ENCODE assay signal across 10 cellular contexts in the genomic region with DNA sequence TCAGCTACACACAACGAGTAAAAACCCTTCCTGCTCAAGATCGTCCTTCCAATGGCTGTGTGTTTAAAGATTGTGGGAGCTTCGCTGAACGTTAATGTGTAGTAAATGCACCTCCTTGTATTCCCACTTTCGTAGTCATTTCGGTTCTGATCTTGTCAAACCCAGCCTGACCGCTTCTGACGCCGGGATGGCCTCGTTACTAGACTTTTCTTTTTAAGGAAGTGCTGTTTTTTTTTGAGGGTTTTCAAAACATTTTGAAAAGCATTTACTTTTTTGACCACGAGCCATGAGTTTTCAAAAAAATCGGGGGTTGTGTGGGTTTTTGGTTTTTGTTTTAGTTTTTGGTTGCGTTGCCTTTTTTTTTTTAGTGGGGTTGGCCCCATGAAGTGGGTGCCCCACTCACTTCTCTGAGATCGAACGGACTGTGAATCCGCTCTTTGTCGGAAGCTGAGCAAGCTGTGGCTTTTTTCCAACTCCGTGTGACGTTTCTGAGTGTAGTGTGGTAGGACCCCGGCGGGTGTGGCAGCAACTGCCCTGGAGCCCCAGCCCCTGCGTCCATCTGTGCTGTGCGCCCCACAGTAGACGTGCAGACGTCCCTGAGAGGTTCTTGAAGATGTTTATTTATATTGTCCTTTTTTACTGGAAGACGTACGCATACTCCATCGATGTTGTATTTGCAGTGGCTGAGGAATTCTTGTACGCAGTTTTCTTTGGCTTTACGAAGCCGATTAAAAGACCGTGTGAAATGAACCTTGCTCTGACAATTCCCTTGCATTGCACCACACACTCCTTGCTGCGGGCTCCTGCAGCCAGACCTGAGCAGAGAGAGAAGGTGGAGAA. TPM values are rescaled to one million over a fixed set of nuclear protein-coding genes. Genes with fewer than 3 reads are reported as not detected.
DNase-seq lines count a peak whose midpoint lies in the region; ATAC-seq and TF ChIP-seq lines count a peak whose summit lies in the region.
"Had no signal": no experiment of that assay in that cellular context is flagged by ENCODE, and none has a peak within 500 bp of the region (broad histone marks: within the 10 kb centered on the region; RNA-seq: fewer than 3 reads in every experiment).

No MANE protein-coding gene starts in this region.

- peak overlapping the region; percentile 74 for H3K27ac Mint-ChIP-seq in activated T-cell treated with anti-CD3 and anti-CD28 coated beads, Interleukin-2, amount 50 U/mL, for 72 hours
- H3K27ac Mint-ChIP-seq in activated naive CD8-positive, alpha-beta T cell treated with anti-CD3 and anti-CD28 coated beads, Interleukin-2, amount 10 ng/mL, durations not matched to agents 7 days and 5 days: peak overlapping the region; percentile 48

- H3K27me3 ChIP-seq in right lobe of liver (no peaks in the 10 kb centered on the region), suprapubic skin (no peaks in the 10 kb centered on the region)

- H3K4me3 ChIP-seq in right lobe of liver (no peak overlapping the region), suprapubic skin (no peak overlapping the region)

- peaks cover 70% of the 10 kb centered on the region for H3K4me1 Mint-ChIP-seq in activated T-cell treated with anti-CD3 and anti-CD28 coated beads, Interleukin-2, amount 50 U/mL, for 72 hours (ENCODE audit: low read depth)
- H3K4me1 Mint-ChIP-seq in activated naive CD8-positive, alpha-beta T cell treated with anti-CD3 and anti-CD28 coated beads, Interleukin-2, amount 10 ng/mL, durations not matched to agents 7 days and 5 days: peaks cover 48% of the 10 kb centered on the region

- no peak for TF ChIP-seq EP300 in suprapubic skin (IDR thresholded peaks at IDR 0.05)

- H3K27ac ChIP-seq in right lobe of liver (peak overlapping the region in 2 of 3 donors; percentile 15 to 30), suprapubic skin (peak overlapping the region; percentile 100)

- WGBS in right lobe of liver (ENCODE audit: insufficient coverage, low coverage, low lambda C conversion rate, missing lambda C conversion rate): 53% methylated on average over 30 of the region's 33 CpGs
- WGBS in suprapubic skin: 76% methylated on average over 33 of the region's 33 CpGs

- POLR2A ChIA-PET in activated naive CD8-positive, alpha-beta T cell treated with anti-CD3 and anti-CD28 coated beads, Interleukin-2, amount 10 ng/mL, durations not matched to agents 7 days and 5 days (lab: Charles Lee): interaction anchor here (1.1 to 1.9 kb wide), 4 partner anchors 11 to 206 kb away, joined by 3 to 7 read pairs (median 4); a partner anchor contains a TSS

- H3K36me3 ChIP-seq in right lobe of liver: peaks cover 10 to 43% (median 27%) of the 10 kb centered on the region in 4 donors
- H3K36me3 ChIP-seq in suprapubic skin: peaks cover 40% of the 10 kb centered on the region

- H3K9me3 ChIP-seq in right lobe of liver (no peaks in the 10 kb centered on the region), suprapubic skin (no peaks in the 10 kb centered on the region)

- H3K36me3 Mint-ChIP-seq in activated T-cell treated with anti-CD3 and anti-CD28 coated beads, Interleukin-2, amount 50 U/mL, for 72 hours (ENCODE audit: insufficient read depth in 2 of 2): peaks cover 18 to 33% of the 10 kb centered on the region in 2 donors
- H3K36me3 Mint-ChIP-seq in activated naive CD8-positive, alpha-beta T cell treated with anti-CD3 and anti-CD28 coated beads, Interleukin-2, amount 10 ng/mL, durations not matched to agents 7 days and 5 days: peaks cover 38% of the 10 kb centered on the region

- peaks cover 0 to 65% (median 30%) of the 10 kb centered on the region in 4 donors for H3K4me1 ChIP-seq in right lobe of liver
- peaks cover 83% of the 10 kb centered on the region for H3K4me1 ChIP-seq in suprapubic skin

- ATAC-seq in activated T-cell treated with anti-CD3 and anti-CD28 coated beads, Interleukin-2, amount 50 U/mL, for 72 hours (replicated peaks in 1 of 2): no peak
- no peak for ATAC-seq in activated naive CD8-positive, alpha-beta T cell treated with anti-CD3 and anti-CD28 coated beads, Interleukin-2, amount 10 ng/mL, durations not matched to agents 7 days and 5 days (ENCODE audit: low read depth)
- no peak for ATAC-seq in right lobe of liver
- ATAC-seq in HG02973 (IDR thresholded peaks at IDR 0.05; ENCODE audit: unreplicated experiment): no peak

- intact Hi-C loops in right lobe of liver (cut with DNase I) (no loop called here), posterior cingulate gyrus (cut with DNase I) (loop anchor here (10.0 kb wide), 1 partner anchor 162 kb away; a partner anchor contains a TSS)

- peak overlapping the region; percentile 37 to 61 for H3K4me3 Mint-ChIP-seq in activated T-cell treated with anti-CD3 and anti-CD28 coated beads, Interleukin-2, amount 50 U/mL, for 72 hours
- peak overlapping the region; percentile 47 for H3K4me3 Mint-ChIP-seq in activated naive CD8-positive, alpha-beta T cell treated with anti-CD3 and anti-CD28 coated beads, Interleukin-2, amount 10 ng/mL, durations not matched to agents 7 days and 5 days

- TF ChIP-seq POLR2A in right lobe of liver (IDR thresholded peaks at IDR 0.05) (no peak), suprapubic skin (IDR thresholded peaks at IDR 0.05) (no peak)

- H3K9me3 Mint-ChIP-seq in activated T-cell treated with anti-CD3 and anti-CD28 coated beads, Interleukin-2, amount 50 U/mL, for 72 hours: no peaks in the 10 kb centered on the region
- H3K9me3 Mint-ChIP-seq in activated naive CD8-positive, alpha-beta T cell treated with anti-CD3 and anti-CD28 coated beads, Interleukin-2, amount 10 ng/mL, durations not matched to agents 7 days and 5 days: no peaks in the 10 kb centered on the region

- TF ChIP-seq CTCF in right lobe of liver (IDR thresholded peaks at IDR 0.05) (no peak), suprapubic skin (IDR thresholded peaks at IDR 0.05) (no peak)

- DNase-seq in activated T-cell treated with anti-CD3 and anti-CD28 coated beads, Interleukin-2, amount 50 U/mL, for 72 hours: no peak
- DNase-seq in activated T-cell treated with anti-CD3 and anti-CD28 coated beads, Interleukin-2, amount 50 U/mL, for 1 hour: no peak
- DNase-seq in activated naive CD8-positive, alpha-beta T cell treated with anti-CD3 and anti-CD28 coated beads, Interleukin-2, amount 10 ng/mL, durations not matched to agents 7 days and 5 days: no peak
- DNase-seq in right lobe of liver (no peak), suprapubic skin (ENCODE audit: low spot score in 2 of 2) (no peak), SKM-1 treated with dmso at 0.1 percent for 144 hours (lab: John Stamatoyannopoulos, UW; ENCODE audit: unreplicated experiment) (no peak), posterior cingulate gyrus (no peak)
- DNase-seq: foreskin melanocyte, NCI-H345 had no signal

- H3K27me3 Mint-ChIP-seq in activated T-cell treated with anti-CD3 and anti-CD28 coated beads, Interleukin-2, amount 50 U/mL, for 72 hours (ENCODE audit: low read depth): no peaks in the 10 kb centered on the region
- no peaks in the 10 kb centered on the region for H3K27me3 Mint-ChIP-seq in activated naive CD8-positive, alpha-beta T cell treated with anti-CD3 and anti-CD28 coated beads, Interleukin-2, amount 10 ng/mL, durations not matched to agents 7 days and 5 days

RNA-seq across cellular contexts. Expression of a gene that starts 2.7 kb away (rescaled TPM):
- 10 to 100 TPM; 59.8 to 69.1 TPM for total RNA-seq in activated T-cell treated with anti-CD3 and anti-CD28 coated beads, Interleukin-2, amount 50 U/mL, for 72 hours
- 10 to 100 TPM; 44.5 to 48.3 TPM for total RNA-seq in activated naive CD8-positive, alpha-beta T cell treated with anti-CD3 and anti-CD28 coated beads, Interleukin-2, amount 10 ng/mL, durations not matched to agents 7 days and 5 days
- total RNA-seq in right lobe of liver: 100 to 1,000 TPM in 1 of 6 experiments, 10 to 100 TPM in 5; 34.0 to 103 (median 43.8) TPM
- total RNA-seq in suprapubic skin: 10 to 100 TPM; 44.3 to 72.5 (median 58.2) TPM

RNA-seq across cellular contexts. Expression of a gene that starts 3.5 kb away (rescaled TPM):
- total RNA-seq in activated T-cell treated with anti-CD3 and anti-CD28 coated beads, Interleukin-2, amount 50 U/mL, for 72 hours: 100 to 1,000 TPM; 400 to 456 TPM
- total RNA-seq in activated naive CD8-positive, alpha-beta T cell treated with anti-CD3 and anti-CD28 coated beads, Interleukin-2, amount 10 ng/mL, durations not matched to agents 7 days and 5 days: 100 to 1,000 TPM; 327 to 342 TPM
- total RNA-seq in right lobe of liver (100 to 1,000 TPM in 2 of 6 experiments, 10 to 100 TPM in 4; 69.2 to 111 (median 89.5) TPM), suprapubic skin (100 to 1,000 TPM; 338 to 672 (median 451) TPM)

RNA-seq across cellular contexts. Expression of a gene that starts 13.0 kb away (rescaled TPM):
- total RNA-seq in activated T-cell treated with anti-CD3 and anti-CD28 coated beads, Interleukin-2, amount 50 U/mL, for 72 hours: not detected
- total RNA-seq in activated naive CD8-positive, alpha-beta T cell treated with anti-CD3 and anti-CD28 coated beads, Interleukin-2, amount 10 ng/mL, durations not matched to agents 7 days and 5 days: not detected
- total RNA-seq in right lobe of liver: 10 to 100 TPM in 1 of 6 experiments, 1 to 10 TPM in 5; 4.2 to 10.3 (median 5.6) TPM
- not detected for total RNA-seq in suprapubic skin

RNA-seq across cellular contexts. Expression of a gene that starts 24.3 kb away (rescaled TPM):
- 10 to 100 TPM; 72.3 to 75.4 TPM for total RNA-seq in activated T-cell treated with anti-CD3 and anti-CD28 coated beads, Interleukin-2, amount 50 U/mL, for 72 hours
- 10 to 100 TPM; 75.2 to 80.7 TPM for total RNA-seq in activated naive CD8-positive, alpha-beta T cell treated with anti-CD3 and anti-CD28 coated beads, Interleukin-2, amount 10 ng/mL, durations not matched to agents 7 days and 5 days
- total RNA-seq in right lobe of liver (10 to 100 TPM; 22.3 to 55.1 (median 29.3) TPM), suprapubic skin (100 to 1,000 TPM in 2 of 4 donors, 10 to 100 TPM in 2; 89.0 to 153 (median 105) TPM)

RNA-seq across cellular contexts. Expression of a gene that starts 31.1 kb away (rescaled TPM):
- 100 to 1,000 TPM; 169 to 201 TPM for total RNA-seq in activated T-cell treated with anti-CD3 and anti-CD28 coated beads, Interleukin-2, amount 50 U/mL, for 72 hours
- total RNA-seq in activated naive CD8-positive, alpha-beta T cell treated with anti-CD3 and anti-CD28 coated beads, Interleukin-2, amount 10 ng/mL, durations not matched to agents 7 days and 5 days: 100 to 1,000 TPM; 157 to 161 TPM
- 100 to 1,000 TPM in 5 of 6 experiments, 10 to 100 TPM in 1; 98.1 to 240 (median 137) TPM for total RNA-seq in right lobe of liver
- 100 to 1,000 TPM; 102 to 205 (median 137) TPM for total RNA-seq in suprapubic skin

Comparison
In these comparisons a context has a peak if more than half of its experiments do, and no peak if none do; other contexts are left out.
1. RNA of a gene that starts 13.0 kb away (total RNA-seq): 4.2 to 10.3 TPM in right lobe of liver; not detected in activated T-cell treated with anti-CD3 and anti-CD28 coated beads, Interleukin-2, amount 50 U/mL, for 72 hours, not detected in activated naive CD8-positive, alpha-beta T cell treated with anti-CD3 and anti-CD28 coated beads, Interleukin-2, amount 10 ng/mL, durations not matched to agents 7 days and 5 days and not detected in suprapubic skin; every median in the first group is over 4 times any median in the second.